Comparison of ENCODE assay signal across 8 cellular contexts in genomic region chr22:23750744-23751440, GRCh38. TPM values are rescaled to one million over a fixed set of nuclear protein-coding genes. Genes with fewer than 3 reads are reported as not detected.
DNase-seq lines count a peak whose midpoint lies in the region; ATAC-seq and TF ChIP-seq lines count a peak whose summit lies in the region.

Gene ZNF70, minus strand, starts transcription at chr22:23751112. Its CDS starts 5,972 bp downstream, at chr22:23745140.

- TF ChIP-seq CTCF in kidney epithelial cell (IDR thresholded peaks at IDR 0.05; ENCODE audit: insufficient read depth, low read length, poor library complexity, severe bottlenecking), result peak; percentile 21

- no peaks in the 10 kb centered on the region for H3K27me3 ChIP-seq in kidney epithelial cell (ENCODE audit: control insufficient read depth, insufficient read depth, low read length)

- peak; percentile 71 for ATAC-seq in HG02970 (IDR thresholded peaks at IDR 0.05; ENCODE audit: low FRiP score, unreplicated experiment)
- peak; percentile 100 for ATAC-seq in central memory CD8-positive, alpha-beta T cell (replicated peaks; ENCODE audit: extremely low read depth, poor library complexity, severe bottlenecking)

- peaks cover 3% of the 10 kb centered on the region for H3K36me3 Mint-ChIP-seq in central memory CD8-positive, alpha-beta T cell (ENCODE audit: insufficient read depth)

- H3K27ac Mint-ChIP-seq in central memory CD8-positive, alpha-beta T cell (ENCODE audit: low read depth), result peak within 1 kb of the TSS; percentile 67

- peak within 1 kb of the TSS; percentile 79 for H3K4me3 Mint-ChIP-seq in central memory CD8-positive, alpha-beta T cell

- H3K4me3 ChIP-seq in kidney epithelial cell (ENCODE audit: low read depth, low read length), result peak within 1 kb of the TSS; percentile 75

- H3K36me3 ChIP-seq in kidney epithelial cell (ENCODE audit: control insufficient read depth, insufficient read depth, low read length), result no peaks in the 10 kb centered on the region

- peak; percentile 93 for DNase-seq in DMS 273 (lab: John Stamatoyannopoulos, UW; ENCODE audit: unreplicated experiment)
- DNase-seq in DMS 273 treated with DMSO at 0.1 percent for 48 hours (lab: John Stamatoyannopoulos, UW), result no peak
- DNase-seq in NCI-H2227 (lab: John Stamatoyannopoulos, UW; ENCODE audit: unreplicated experiment), result peak; percentile 89
- peak; percentile 66 for DNase-seq in activated CD4-positive, CD25-positive, alpha-beta regulatory T cell treated with anti-CD3 and anti-CD28 coated beads, Interleukin-2, amount 50 U/mL, for 16 hours (ENCODE audit: low read depth, low spot score)
- peak; percentile 73 to 74 for DNase-seq in central memory CD8-positive, alpha-beta T cell (ENCODE audit: low spot score in 2 of 2)
- DNase-seq in kidney epithelial cell (ENCODE audit: low read depth), result peak; percentile 48
- DNase-seq in stimulated activated CD4-positive, alpha-beta T cell treated with anti-CD3 and anti-CD28 coated beads, Interleukin-15, amount 100 ng/mL, for 48 hours (ENCODE audit: low read depth in 2 of 2), result peak; percentile 58 to 76

- peaks cover 13% of the 10 kb centered on the region for H3K4me1 Mint-ChIP-seq in central memory CD8-positive, alpha-beta T cell

- no peaks in the 10 kb centered on the region for H3K27me3 Mint-ChIP-seq in central memory CD8-positive, alpha-beta T cell

- H3K9me3 Mint-ChIP-seq in central memory CD8-positive, alpha-beta T cell, result no peaks in the 10 kb centered on the region

RNA-seq across cellular contexts. Expression of gene ZNF70, which starts in this region (rescaled TPM):
- total RNA-seq in kidney epithelial cell, result 4.1 and 4.7 TPM in 2 replicates
